In the genomic region with DNA sequence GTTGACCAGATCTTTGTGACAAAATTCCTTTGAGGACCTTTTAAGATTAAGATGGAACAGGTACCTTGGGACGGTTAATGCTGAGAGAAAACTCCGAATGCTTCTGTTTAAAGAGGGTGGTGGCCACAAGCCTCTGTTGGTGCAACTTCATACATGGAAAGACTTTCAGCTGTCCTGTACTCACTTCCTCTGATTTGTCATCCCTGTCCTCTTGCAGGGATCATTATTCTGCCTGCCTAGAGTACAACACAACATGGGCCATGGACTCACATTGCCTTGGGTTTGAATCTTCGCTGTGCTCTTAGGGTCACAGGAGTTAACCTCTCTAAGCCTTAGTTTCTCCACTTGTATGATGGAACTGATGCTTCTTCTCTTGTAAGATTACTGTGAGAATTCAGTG, we compare ENCODE assay signal across 1 cellular context.
TF ChIP-seq lines count a peak whose summit lies in the region.

No MANE protein-coding gene starts in this region.

TF ChIP-seq in IMR-90, 13 proteins besides CTCF, POLR2A, EP300 and RAD21:
- no peak for TF ChIP-seq CHD1 (IDR thresholded peaks at IDR 0.05; ENCODE audit: low read depth, low read length)
- TF ChIP-seq, protein P1, sequence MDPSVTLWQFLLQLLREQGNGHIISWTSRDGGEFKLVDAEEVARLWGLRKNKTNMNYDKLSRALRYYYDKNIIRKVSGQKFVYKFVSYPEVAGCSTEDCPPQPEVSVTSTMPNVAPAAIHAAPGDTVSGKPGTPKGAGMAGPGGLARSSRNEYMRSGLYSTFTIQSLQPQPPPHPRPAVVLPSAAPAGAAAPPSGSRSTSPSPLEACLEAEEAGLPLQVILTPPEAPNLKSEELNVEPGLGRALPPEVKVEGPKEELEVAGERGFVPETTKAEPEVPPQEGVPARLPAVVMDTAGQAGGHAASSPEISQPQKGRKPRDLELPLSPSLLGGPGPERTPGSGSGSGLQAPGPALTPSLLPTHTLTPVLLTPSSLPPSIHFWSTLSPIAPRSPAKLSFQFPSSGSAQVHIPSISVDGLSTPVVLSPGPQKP (IDR thresholded peaks at IDR 0.05; ENCODE audit: borderline replicate concordance, low read depth, low read length) = no peak
- no peak for TF ChIP-seq MXI1 (IDR thresholded peaks at IDR 0.05; ENCODE audit: borderline replicate concordance, low read depth, low read length)
- no peak for TF ChIP-seq FOS (IDR thresholded peaks at IDR 0.05; ENCODE audit: low read depth, low read length)
- TF ChIP-seq MAZ (IDR thresholded peaks at IDR 0.05; ENCODE audit: borderline replicate concordance, low read depth, low read length) = no peak
- no peak for TF ChIP-seq BHLHE40 (IDR thresholded peaks at IDR 0.05; ENCODE audit: low read depth, low read length)
- TF ChIP-seq RFX5 (IDR thresholded peaks at IDR 0.05; ENCODE audit: low read depth, low read length) = no peak
- TF ChIP-seq MAFK (IDR thresholded peaks at IDR 0.05; ENCODE audit: low read depth, low read length) = no peak
- no peak for TF ChIP-seq CEBPB (IDR thresholded peaks at IDR 0.05; ENCODE audit: low read depth, low read length)
- TF ChIP-seq, protein P2, sequence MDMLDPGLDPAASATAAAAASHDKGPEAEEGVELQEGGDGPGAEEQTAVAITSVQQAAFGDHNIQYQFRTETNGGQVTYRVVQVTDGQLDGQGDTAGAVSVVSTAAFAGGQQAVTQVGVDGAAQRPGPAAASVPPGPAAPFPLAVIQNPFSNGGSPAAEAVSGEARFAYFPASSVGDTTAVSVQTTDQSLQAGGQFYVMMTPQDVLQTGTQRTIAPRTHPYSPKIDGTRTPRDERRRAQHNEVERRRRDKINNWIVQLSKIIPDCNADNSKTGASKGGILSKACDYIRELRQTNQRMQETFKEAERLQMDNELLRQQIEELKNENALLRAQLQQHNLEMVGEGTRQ (IDR thresholded peaks at IDR 0.05; ENCODE audit: low read depth, low read length) = no peak
- TF ChIP-seq RCOR1 (IDR thresholded peaks at IDR 0.05; ENCODE audit: insufficient replicate concordance, low read length) = no peak
- TF ChIP-seq NFE2L2 (IDR thresholded peaks at IDR 0.05; ENCODE audit: low read depth, low read length) = no peak
- no peak for TF ChIP-seq SMC3 (IDR thresholded peaks at IDR 0.05; ENCODE audit: low read depth, low read length)
